1 cellular context compared by ENCODE assay signal in the genomic region with DNA sequence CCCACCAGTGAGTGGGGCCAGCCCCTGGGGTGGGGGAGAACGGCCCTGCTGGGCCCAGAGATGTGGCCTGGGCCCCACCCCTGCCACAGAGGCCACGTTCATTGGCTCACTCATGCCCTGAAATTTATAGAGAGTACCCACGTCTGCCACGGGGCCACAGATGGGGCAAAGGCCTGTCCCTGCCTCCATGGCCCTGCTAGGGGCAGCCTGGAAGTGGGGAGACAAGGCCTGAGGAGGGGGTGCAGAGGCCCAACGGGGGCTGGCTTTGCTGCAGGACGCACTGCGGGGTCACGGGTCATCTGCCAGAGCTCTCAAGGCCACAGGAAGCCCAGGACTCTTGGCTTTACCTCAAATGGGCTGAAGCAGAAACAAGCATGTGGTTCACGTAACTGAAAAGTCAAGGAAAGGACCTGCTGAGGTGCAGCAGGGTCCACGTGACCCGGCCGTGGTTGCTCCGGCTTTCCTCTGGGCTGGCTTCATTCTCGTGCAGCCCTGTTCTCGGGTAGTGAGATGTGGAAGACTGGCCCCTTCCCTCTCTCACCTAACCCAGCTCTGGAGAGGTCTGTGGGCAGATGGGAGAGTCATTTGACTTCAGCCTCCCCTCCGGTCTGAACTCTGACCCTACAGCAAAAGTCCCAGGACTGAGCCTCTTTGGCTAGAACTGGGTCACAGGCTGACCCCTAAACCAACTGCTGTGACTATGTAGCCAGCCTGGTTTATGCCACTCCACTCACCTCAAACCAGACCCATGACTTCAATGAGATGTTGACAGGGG.
TF ChIP-seq lines count a peak whose summit lies in the region.

No MANE protein-coding gene starts in this region.

TF ChIP-seq in HepG2, 621 proteins besides CTCF, POLR2A, EP300 and RAD21 (continued from another document and continues in another):
- TF ChIP-seq, protein P1, sequence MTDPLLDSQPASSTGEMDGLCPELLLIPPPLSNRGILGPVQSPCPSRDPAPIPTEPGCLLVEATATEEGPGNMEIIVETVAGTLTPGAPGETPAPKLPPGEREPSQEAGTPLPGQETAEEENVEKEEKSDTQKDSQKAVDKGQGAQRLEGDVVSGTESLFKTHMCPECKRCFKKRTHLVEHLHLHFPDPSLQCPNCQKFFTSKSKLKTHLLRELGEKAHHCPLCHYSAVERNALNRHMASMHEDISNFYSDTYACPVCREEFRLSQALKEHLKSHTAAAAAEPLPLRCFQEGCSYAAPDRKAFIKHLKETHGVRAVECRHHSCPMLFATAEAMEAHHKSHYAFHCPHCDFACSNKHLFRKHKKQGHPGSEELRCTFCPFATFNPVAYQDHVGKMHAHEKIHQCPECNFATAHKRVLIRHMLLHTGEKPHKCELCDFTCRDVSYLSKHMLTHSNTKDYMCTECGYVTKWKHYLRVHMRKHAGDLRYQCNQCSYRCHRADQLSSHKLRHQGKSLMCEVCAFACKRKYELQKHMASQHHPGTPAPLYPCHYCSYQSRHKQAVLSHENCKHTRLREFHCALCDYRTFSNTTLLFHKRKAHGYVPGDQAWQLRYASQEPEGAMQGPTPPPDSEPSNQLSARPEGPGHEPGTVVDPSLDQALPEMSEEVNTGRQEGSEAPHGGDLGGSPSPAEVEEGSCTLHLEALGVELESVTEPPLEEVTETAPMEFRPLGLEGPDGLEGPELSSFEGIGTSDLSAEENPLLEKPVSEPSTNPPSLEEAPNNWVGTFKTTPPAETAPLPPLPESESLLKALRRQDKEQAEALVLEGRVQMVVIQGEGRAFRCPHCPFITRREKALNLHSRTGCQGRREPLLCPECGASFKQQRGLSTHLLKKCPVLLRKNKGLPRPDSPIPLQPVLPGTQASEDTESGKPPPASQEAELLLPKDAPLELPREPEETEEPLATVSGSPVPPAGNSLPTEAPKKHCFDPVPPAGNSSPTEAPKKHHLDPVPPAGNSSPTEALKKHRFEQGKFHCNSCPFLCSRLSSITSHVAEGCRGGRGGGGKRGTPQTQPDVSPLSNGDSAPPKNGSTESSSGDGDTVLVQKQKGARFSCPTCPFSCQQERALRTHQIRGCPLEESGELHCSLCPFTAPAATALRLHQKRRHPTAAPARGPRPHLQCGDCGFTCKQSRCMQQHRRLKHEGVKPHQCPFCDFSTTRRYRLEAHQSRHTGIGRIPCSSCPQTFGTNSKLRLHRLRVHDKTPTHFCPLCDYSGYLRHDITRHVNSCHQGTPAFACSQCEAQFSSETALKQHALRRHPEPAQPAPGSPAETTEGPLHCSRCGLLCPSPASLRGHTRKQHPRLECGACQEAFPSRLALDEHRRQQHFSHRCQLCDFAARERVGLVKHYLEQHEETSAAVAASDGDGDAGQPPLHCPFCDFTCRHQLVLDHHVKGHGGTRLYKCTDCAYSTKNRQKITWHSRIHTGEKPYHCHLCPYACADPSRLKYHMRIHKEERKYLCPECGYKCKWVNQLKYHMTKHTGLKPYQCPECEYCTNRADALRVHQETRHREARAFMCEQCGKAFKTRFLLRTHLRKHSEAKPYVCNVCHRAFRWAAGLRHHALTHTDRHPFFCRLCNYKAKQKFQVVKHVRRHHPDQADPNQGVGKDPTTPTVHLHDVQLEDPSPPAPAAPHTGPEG (CRISPR knock-in tag; IDR thresholded peaks at IDR 0.05), result no peak
- TF ChIP-seq, protein P2, sequence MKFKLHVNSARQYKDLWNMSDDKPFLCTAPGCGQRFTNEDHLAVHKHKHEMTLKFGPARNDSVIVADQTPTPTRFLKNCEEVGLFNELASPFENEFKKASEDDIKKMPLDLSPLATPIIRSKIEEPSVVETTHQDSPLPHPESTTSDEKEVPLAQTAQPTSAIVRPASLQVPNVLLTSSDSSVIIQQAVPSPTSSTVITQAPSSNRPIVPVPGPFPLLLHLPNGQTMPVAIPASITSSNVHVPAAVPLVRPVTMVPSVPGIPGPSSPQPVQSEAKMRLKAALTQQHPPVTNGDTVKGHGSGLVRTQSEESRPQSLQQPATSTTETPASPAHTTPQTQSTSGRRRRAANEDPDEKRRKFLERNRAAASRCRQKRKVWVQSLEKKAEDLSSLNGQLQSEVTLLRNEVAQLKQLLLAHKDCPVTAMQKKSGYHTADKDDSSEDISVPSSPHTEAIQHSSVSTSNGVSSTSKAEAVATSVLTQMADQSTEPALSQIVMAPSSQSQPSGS (CRISPR knock-in tag; IDR thresholded peaks at IDR 0.05), result no peak
- TF ChIP-seq YEATS4 (CRISPR knock-in tag; IDR thresholded peaks at IDR 0.05; ENCODE audit: borderline replicate concordance), result no peak
- no peak for TF ChIP-seq TEAD3 (CRISPR knock-in tag; optimal IDR thresholded peaks at IDR 0.05; ENCODE audit: borderline replicate concordance)
- TF ChIP-seq NFKBIZ (CRISPR knock-in tag; IDR thresholded peaks at IDR 0.05), result no peak
- no peak; the same call in 1 of the 2 replicates for TF ChIP-seq NFATC3 (CRISPR knock-in tag; IDR thresholded peaks at IDR 0.05)
- peak; percentile 75 for TF ChIP-seq NR2C2 (CRISPR knock-in tag; IDR thresholded peaks at IDR 0.05; ENCODE audit: borderline replicate concordance)
- TF ChIP-seq, protein P3, sequence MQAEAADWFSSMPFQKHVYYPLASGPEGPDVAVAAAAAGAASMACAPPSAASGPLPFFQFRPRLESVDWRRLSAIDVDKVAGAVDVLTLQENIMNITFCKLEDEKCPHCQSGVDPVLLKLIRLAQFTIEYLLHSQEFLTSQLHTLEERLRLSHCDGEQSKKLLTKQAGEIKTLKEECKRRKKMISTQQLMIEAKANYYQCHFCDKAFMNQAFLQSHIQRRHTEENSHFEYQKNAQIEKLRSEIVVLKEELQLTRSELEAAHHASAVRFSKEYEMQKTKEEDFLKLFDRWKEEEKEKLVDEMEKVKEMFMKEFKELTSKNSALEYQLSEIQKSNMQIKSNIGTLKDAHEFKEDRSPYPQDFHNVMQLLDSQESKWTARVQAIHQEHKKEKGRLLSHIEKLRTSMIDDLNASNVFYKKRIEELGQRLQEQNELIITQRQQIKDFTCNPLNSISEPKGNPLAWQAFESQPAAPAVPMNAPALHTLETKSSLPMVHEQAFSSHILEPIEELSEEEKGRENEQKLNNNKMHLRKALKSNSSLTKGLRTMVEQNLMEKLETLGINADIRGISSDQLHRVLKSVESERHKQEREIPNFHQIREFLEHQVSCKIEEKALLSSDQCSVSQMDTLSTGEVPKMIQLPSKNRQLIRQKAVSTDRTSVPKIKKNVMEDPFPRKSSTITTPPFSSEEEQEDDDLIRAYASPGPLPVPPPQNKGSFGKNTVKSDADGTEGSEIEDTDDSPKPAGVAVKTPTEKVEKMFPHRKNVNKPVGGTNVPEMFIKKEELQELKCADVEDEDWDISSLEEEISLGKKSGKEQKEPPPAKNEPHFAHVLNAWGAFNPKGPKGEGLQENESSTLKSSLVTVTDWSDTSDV (CRISPR knock-in tag; IDR thresholded peaks at IDR 0.05), result 0 out of 2 replicates have a peak, but pooled peaks have one; percentile 27
- TF ChIP-seq, protein P4, sequence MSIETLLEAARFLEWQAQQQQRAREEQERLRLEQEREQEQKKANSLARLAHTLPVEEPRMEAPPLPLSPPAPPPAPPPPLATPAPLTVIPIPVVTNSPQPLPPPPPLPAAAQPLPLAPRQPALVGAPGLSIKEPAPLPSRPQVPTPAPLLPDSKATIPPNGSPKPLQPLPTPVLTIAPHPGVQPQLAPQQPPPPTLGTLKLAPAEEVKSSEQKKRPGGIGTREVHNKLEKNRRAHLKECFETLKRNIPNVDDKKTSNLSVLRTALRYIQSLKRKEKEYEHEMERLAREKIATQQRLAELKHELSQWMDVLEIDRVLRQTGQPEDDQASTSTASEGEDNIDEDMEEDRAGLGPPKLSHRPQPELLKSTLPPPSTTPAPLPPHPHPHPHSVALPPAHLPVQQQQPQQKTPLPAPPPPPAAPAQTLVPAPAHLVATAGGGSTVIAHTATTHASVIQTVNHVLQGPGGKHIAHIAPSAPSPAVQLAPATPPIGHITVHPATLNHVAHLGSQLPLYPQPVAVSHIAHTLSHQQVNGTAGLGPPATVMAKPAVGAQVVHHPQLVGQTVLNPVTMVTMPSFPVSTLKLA (IDR thresholded peaks at IDR 0.05), result peak; percentile 31
- TF ChIP-seq, protein P5, sequence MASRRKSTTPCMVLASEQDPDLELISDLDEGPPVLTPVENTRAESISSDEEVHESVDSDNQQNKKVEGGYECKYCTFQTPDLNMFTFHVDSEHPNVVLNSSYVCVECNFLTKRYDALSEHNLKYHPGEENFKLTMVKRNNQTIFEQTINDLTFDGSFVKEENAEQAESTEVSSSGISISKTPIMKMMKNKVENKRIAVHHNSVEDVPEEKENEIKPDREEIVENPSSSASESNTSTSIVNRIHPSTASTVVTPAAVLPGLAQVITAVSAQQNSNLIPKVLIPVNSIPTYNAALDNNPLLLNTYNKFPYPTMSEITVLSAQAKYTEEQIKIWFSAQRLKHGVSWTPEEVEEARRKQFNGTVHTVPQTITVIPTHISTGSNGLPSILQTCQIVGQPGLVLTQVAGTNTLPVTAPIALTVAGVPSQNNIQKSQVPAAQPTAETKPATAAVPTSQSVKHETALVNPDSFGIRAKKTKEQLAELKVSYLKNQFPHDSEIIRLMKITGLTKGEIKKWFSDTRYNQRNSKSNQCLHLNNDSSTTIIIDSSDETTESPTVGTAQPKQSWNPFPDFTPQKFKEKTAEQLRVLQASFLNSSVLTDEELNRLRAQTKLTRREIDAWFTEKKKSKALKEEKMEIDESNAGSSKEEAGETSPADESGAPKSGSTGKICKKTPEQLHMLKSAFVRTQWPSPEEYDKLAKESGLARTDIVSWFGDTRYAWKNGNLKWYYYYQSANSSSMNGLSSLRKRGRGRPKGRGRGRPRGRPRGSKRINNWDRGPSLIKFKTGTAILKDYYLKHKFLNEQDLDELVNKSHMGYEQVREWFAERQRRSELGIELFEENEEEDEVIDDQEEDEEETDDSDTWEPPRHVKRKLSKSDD (CRISPR knock-in tag; IDR thresholded peaks at IDR 0.05; ENCODE audit: low read depth), result 0 out of 2 replicates have a peak, but pooled peaks have one; percentile 11
- TF ChIP-seq, protein P6, sequence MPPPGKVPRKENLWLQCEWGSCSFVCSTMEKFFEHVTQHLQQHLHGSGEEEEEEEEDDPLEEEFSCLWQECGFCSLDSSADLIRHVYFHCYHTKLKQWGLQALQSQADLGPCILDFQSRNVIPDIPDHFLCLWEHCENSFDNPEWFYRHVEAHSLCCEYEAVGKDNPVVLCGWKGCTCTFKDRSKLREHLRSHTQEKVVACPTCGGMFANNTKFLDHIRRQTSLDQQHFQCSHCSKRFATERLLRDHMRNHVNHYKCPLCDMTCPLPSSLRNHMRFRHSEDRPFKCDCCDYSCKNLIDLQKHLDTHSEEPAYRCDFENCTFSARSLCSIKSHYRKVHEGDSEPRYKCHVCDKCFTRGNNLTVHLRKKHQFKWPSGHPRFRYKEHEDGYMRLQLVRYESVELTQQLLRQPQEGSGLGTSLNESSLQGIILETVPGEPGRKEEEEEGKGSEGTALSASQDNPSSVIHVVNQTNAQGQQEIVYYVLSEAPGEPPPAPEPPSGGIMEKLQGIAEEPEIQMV (CRISPR knock-in tag; IDR thresholded peaks at IDR 0.05; ENCODE audit: low read depth), result no peak
- no peak for TF ChIP-seq ZNF274 (CRISPR knock-in tag; IDR thresholded peaks at IDR 0.05)
- no peak for TF ChIP-seq KDM4B (CRISPR knock-in tag; IDR thresholded peaks at IDR 0.05)
- TF ChIP-seq ZNF562 (CRISPR knock-in tag; IDR thresholded peaks at IDR 0.05; ENCODE audit: borderline replicate concordance), result no peak
- TF ChIP-seq ZNF17 (CRISPR knock-in tag; IDR thresholded peaks at IDR 0.05), result no peak
- TF ChIP-seq FOSL2 (CRISPR knock-in tag; IDR thresholded peaks at IDR 0.05), result no peak
- no peak for TF ChIP-seq ETV6 (CRISPR knock-in tag; conservative IDR thresholded peaks at IDR 0.05)
- no peak for TF ChIP-seq ZKSCAN1 (IDR thresholded peaks at IDR 0.05; ENCODE audit: low read length)
- TF ChIP-seq MYNN (CRISPR knock-in tag; IDR thresholded peaks at IDR 0.05; ENCODE audit: low read depth), result no peak
- TF ChIP-seq POGZ (CRISPR knock-in tag; IDR thresholded peaks at IDR 0.05), result peak; percentile 50; the same call in 1 of the 2 replicates
- no peak for TF ChIP-seq ZFP36L2 (CRISPR knock-in tag; IDR thresholded peaks at IDR 0.05)
- TF ChIP-seq, protein P7, sequence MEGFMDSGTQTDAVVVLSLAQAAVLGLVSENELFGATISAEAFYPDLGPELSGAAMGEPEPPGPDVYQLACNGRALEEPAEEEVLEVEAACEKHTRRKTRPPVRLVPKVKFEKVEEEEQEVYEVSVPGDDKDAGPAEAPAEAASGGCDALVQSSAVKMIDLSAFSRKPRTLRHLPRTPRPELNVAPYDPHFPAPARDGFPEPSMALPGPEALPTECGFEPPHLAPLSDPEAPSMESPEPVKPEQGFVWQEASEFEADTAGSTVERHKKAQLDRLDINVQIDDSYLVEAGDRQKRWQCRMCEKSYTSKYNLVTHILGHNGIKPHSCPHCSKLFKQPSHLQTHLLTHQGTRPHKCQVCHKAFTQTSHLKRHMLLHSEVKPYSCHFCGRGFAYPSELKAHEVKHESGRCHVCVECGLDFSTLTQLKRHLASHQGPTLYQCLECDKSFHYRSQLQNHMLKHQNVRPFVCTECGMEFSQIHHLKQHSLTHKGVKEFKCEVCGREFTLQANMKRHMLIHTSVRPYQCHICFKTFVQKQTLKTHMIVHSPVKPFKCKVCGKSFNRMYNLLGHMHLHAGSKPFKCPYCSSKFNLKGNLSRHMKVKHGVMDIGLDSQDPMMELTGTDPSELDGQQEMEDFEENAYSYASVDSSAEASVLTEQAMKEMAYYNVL (CRISPR knock-in tag; IDR thresholded peaks at IDR 0.05; ENCODE audit: borderline replicate concordance), result peak; percentile 79; the same call in 1 of the 2 replicates
- TF ChIP-seq ZSCAN30 (CRISPR knock-in tag; IDR thresholded peaks at IDR 0.05), result no peak
- no peak for TF ChIP-seq U2AF1 (optimal IDR thresholded peaks at IDR 0.05; ENCODE audit: low read depth, low read length)
- TF ChIP-seq, protein P8, sequence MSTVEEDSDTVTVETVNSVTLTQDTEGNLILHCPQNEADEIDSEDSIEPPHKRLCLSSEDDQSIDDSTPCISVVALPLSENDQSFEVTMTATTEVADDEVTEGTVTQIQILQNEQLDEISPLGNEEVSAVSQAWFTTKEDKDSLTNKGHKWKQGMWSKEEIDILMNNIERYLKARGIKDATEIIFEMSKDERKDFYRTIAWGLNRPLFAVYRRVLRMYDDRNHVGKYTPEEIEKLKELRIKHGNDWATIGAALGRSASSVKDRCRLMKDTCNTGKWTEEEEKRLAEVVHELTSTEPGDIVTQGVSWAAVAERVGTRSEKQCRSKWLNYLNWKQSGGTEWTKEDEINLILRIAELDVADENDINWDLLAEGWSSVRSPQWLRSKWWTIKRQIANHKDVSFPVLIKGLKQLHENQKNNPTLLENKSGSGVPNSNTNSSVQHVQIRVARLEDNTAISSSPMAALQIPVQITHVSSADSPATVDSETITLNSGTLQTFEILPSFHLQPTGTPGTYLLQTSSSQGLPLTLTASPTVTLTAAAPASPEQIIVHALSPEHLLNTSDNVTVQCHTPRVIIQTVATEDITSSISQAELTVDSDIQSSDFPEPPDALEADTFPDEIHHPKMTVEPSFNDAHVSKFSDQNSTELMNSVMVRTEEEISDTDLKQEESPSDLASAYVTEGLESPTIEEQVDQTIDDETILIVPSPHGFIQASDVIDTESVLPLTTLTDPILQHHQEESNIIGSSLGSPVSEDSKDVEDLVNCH (CRISPR knock-in tag; IDR thresholded peaks at IDR 0.05), result no peak
- TF ChIP-seq, protein P9, sequence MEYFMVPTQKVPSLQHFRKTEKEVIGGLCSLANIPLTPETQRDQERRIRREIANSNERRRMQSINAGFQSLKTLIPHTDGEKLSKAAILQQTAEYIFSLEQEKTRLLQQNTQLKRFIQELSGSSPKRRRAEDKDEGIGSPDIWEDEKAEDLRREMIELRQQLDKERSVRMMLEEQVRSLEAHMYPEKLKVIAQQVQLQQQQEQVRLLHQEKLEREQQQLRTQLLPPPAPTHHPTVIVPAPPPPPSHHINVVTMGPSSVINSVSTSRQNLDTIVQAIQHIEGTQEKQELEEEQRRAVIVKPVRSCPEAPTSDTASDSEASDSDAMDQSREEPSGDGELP (IDR thresholded peaks at IDR 0.05; ENCODE audit: borderline replicate concordance, low read depth), result no peak
- 0 out of 2 replicates have a peak, but pooled peaks have one; percentile 28 for TF ChIP-seq ZNF616 (CRISPR knock-in tag; IDR thresholded peaks at IDR 0.05; ENCODE audit: low read depth)
- no peak; the same call in 1 of the 2 replicates for TF ChIP-seq SP2 (CRISPR knock-in tag; IDR thresholded peaks at IDR 0.05)
